Comparison of ENCODE assay signal across 25 cellular contexts in genomic region chr9:4579011-4579410, GRCh38.
DNase-seq lines count a peak whose midpoint lies in the region; ATAC-seq and TF ChIP-seq lines count a peak whose summit lies in the region.
"Had no signal": no experiment of that assay in that cellular context is flagged by ENCODE, and none has a peak within 500 bp of the region (broad histone marks: within the 10 kb centered on the region; RNA-seq: fewer than 3 reads in every experiment).

No MANE protein-coding gene starts in this region.

- DNase-seq in NCI-H2227 (lab: John Stamatoyannopoulos, UW; ENCODE audit: unreplicated experiment) (peak; percentile 3), NCI-H2227 treated with DMSO at 0.1 percent for 48 hours (lab: John Stamatoyannopoulos, UW) (no peak), NCI-H446 (lab: John Stamatoyannopoulos, UW) (peak; percentile 34 to 70), fibroblast of the aortic adventitia (ENCODE audit: low read depth) (peak; percentile 80), stromal cell of bone marrow (ENCODE audit: low read depth) (peak; percentile 9), NCI-H2029 treated with DMSO at 0.1 percent for 48 hours (lab: John Stamatoyannopoulos, UW) (no peak), CD1c-positive myeloid dendritic cell (ENCODE audit: extremely low spot score) (no peak)
- DNase-seq: activated CD8-positive, alpha-beta memory T cell treated with anti-CD3 and anti-CD28 coated beads, Interleukin-2, amount 50 U/mL, for 48 hours; activated CD8-positive, alpha-beta T cell treated with anti-CD3 and anti-CD28 coated beads for 36 hours; activated naive CD4-positive, alpha-beta T cell treated with anti-CD3 and anti-CD28 coated beads, Interleukin-2, amount 50 U/mL, for 16 hours; Calu3; CD4-positive, CD25-positive, alpha-beta regulatory T cell; DND-41; esophagus squamous epithelium; GF-D8; mesendoderm; MM.1S; NCI-H1436 treated with DMSO at 0.1 percent for 48 hours; NCI-H524 treated with DMSO at 0.1 percent for 48 hours; SHP77 treated with DMSO at 0.1 percent for 48 hours; stimulated activated CD4-positive, alpha-beta T cell treated with anti-CD3 and anti-CD28 coated beads, Interleukin-4, amount 100 ng/mL, for 24 hours; upper lobe of left lung had no signal

- TF ChIP-seq CTCF in fibroblast of the aortic adventitia (IDR thresholded peaks at IDR 0.05; ENCODE audit: insufficient read depth, low read length) = no peak

- no peak overlapping the region for H3K4me3 ChIP-seq in fibroblast of the aortic adventitia (ENCODE audit: low read depth, low read length)
- H3K4me3 ChIP-seq: esophagus squamous epithelium, HAP-1, hepatocyte, upper lobe of left lung had no signal

- no peak for ATAC-seq in HG02938 (IDR thresholded peaks at IDR 0.05; ENCODE audit: unreplicated experiment)
- ATAC-seq: activated CD8-positive, alpha-beta T cell treated with anti-CD3 and anti-CD28 coated beads for 36 hours had no signal

Comparison
In these comparisons a context has a peak if more than half of its experiments do, and no peak if none do; other contexts are left out.
1. DNase-seq: peak in NCI-H2227 (single experiment), NCI-H446 (2 of 2), fibroblast of the aortic adventitia (single experiment) and stromal cell of bone marrow (single experiment); none in NCI-H2227 treated with DMSO at 0.1 percent for 48 hours (single experiment), NCI-H2029 treated with DMSO at 0.1 percent for 48 hours (single experiment) and CD1c-positive myeloid dendritic cell (single experiment).